8 cellular contexts compared by ENCODE assay signal in genomic region chr3:108552267-108553159, GRCh38. TPM values are rescaled to one million over a fixed set of nuclear protein-coding genes. Genes with fewer than 3 reads are reported as not detected.
DNase-seq lines count a peak whose midpoint lies in the region; ATAC-seq, FAIRE-seq and TF ChIP-seq lines count a peak whose summit lies in the region.

No MANE protein-coding gene starts in this region.

- POLR2A ChIA-PET in HepG2 (lab: Yijun Ruan, JAX): no interaction called here

- no peak overlapping the region for H3K9ac ChIP-seq in HepG2 (ENCODE audit: insufficient read depth, low read depth, low read length)

- TF ChIP-seq RAD21 in HepG2 (CRISPR knock-in tag; IDR thresholded peaks at IDR 0.05): no peak

- CTCF ChIA-PET in HepG2 (lab: Yijun Ruan, JAX; ENCODE audit: low intra/inter-chr PET ratio, low total read pairs): interaction anchor here (1.4 to 5.4 kb wide), 2 partner anchors 62 to 1317 kb away, joined by 4 to 47 read pairs; no protein-coding TSS in a partner anchor

- H3K4me3 ChIP-seq in HepG2 (replicated peaks in 1 of 3; ENCODE audit: insufficient read depth in 1 of 3, low read depth in 2 of 3, low read length in 3 of 3) (no peak overlapping the region), vagina (no peak overlapping the region)

- H2AFZ ChIP-seq in HepG2 (ENCODE audit: low read length): no peak overlapping the region

- TF ChIP-seq CTCF in HepG2 (CRISPR knock-in tag; IDR thresholded peaks at IDR 0.05) (peak; percentile 54), vagina (IDR thresholded peaks at IDR 0.05) (peak in 2 of 3 experiments; percentile 52 to 62)

- H3K36me3 ChIP-seq in HepG2 (replicated peaks in 1 of 2; ENCODE audit: control insufficient read depth in 1 of 2, insufficient read depth in 2 of 2, low read length in 2 of 2) (peaks cover 0 to 19% of the 10 kb centered on the region in 2 experiments; a peak in 3 of 5 replicates), vagina (no peaks in the 10 kb centered on the region)

- no TSS peak for BruUV-seq in HepG2 (replicated peaks; lab: Mats Ljungman, UMichigan)

- no peaks in the 10 kb centered on the region for H3K79me2 ChIP-seq in HepG2 (ENCODE audit: insufficient read depth, low read length)

- intact Hi-C loops in activated CD4-positive, alpha-beta T cell treated with anti-CD3 and anti-CD28 coated beads, Interleukin-2, amount 10 ng/mL, durations not matched to agents 24 days and 14 days (cut with micrococcal nuclease): loop anchor here (1.0 to 10.0 kb wide), 3 partner anchors 63 to 362 kb away; no protein-coding TSS in a partner anchor
- intact Hi-C loops in HepG2 (cut with micrococcal nuclease; ENCODE audit: unreplicated experiment) (loop anchor here (1.0 kb wide), 1 partner anchor 63 kb away; no protein-coding TSS in a partner anchor), vagina (cut with DNase I) (loop anchor here (5.0 kb wide), 1 partner anchor 60 kb away; no protein-coding TSS in a partner anchor)

- peaks cover 9% of the 10 kb centered on the region for H3K4me1 Mint-ChIP-seq in activated CD4-positive, alpha-beta T cell treated with anti-CD3 and anti-CD28 coated beads, Interleukin-2, amount 10 ng/mL, durations not matched to agents 24 days and 14 days

- H3K36me3 Mint-ChIP-seq in activated CD4-positive, alpha-beta T cell treated with anti-CD3 and anti-CD28 coated beads, Interleukin-2, amount 10 ng/mL, durations not matched to agents 24 days and 14 days (ENCODE audit: low read depth): peaks cover 38% of the 10 kb centered on the region

- H3K9me3 ChIP-seq in HepG2 (ENCODE audit: low read length): no peaks in the 10 kb centered on the region
- H3K9me3 ChIP-seq in vagina: no peaks in the 10 kb centered on the region

- no peak for FAIRE-seq in HepG2 (lab: Jason Lieb, UNC)

- DNase-seq in activated CD4-positive, alpha-beta T cell treated with anti-CD3 and anti-CD28 coated beads, Interleukin-2, amount 10 ng/mL, durations not matched to agents 24 days and 14 days: peak; percentile 68
- no peak for DNase-seq in activated CD4-positive, alpha-beta T cell treated with anti-CD3 and anti-CD28 coated beads for 1 hour
- peak; percentile 4 for DNase-seq in NCI-H748 treated with DMSO at 0.1 percent for 48 hours (lab: John Stamatoyannopoulos, UW)
- peak; percentile 61 for DNase-seq in cerebellar cortex (ENCODE audit: low spot score)
- peak; percentile 35 for DNase-seq in HepG2 (ENCODE audit: low spot score)
- DNase-seq in vagina (ENCODE audit: extremely low spot score in 2 of 2): no peak
- DNase-seq in activated naive CD4-positive, alpha-beta T cell treated with Interleukin-2 at 50 U/mL for 16 hours: no peak

- H3K27ac ChIP-seq in HepG2 (ENCODE audit: extremely low read length, insufficient read depth, low read length) (no peak overlapping the region), vagina (no peak overlapping the region)

- ATAC-seq in HG03432 (IDR thresholded peaks at IDR 0.05; ENCODE audit: unreplicated experiment) (peak; percentile 57), HepG2 (peak; percentile 44; the same call in 2 of the 3 replicates)

- H3K4me3 Mint-ChIP-seq in activated CD4-positive, alpha-beta T cell treated with anti-CD3 and anti-CD28 coated beads, Interleukin-2, amount 10 ng/mL, durations not matched to agents 24 days and 14 days: no peak overlapping the region

- H4K20me1 ChIP-seq in HepG2 (ENCODE audit: insufficient read depth, low read length): no peaks in the 10 kb centered on the region

- WGBS in HepG2 (ENCODE audit: low lambda C conversion rate): 90% methylated on average over 4 of the region's 4 CpGs

- H3K27ac Mint-ChIP-seq in activated CD4-positive, alpha-beta T cell treated with anti-CD3 and anti-CD28 coated beads, Interleukin-2, amount 10 ng/mL, durations not matched to agents 24 days and 14 days: no peak overlapping the region

- H3K27me3 Mint-ChIP-seq in activated CD4-positive, alpha-beta T cell treated with anti-CD3 and anti-CD28 coated beads, Interleukin-2, amount 10 ng/mL, durations not matched to agents 24 days and 14 days: no peaks in the 10 kb centered on the region

- no peaks in the 10 kb centered on the region for H3K9me3 Mint-ChIP-seq in activated CD4-positive, alpha-beta T cell treated with anti-CD3 and anti-CD28 coated beads, Interleukin-2, amount 10 ng/mL, durations not matched to agents 24 days and 14 days

- H3K4me1 ChIP-seq in HepG2 (ENCODE audit: insufficient read depth, low read length) (peaks cover 14% of the 10 kb centered on the region), vagina (no peaks in the 10 kb centered on the region)

- no peak for TF ChIP-seq POLR2A in HepG2 (IDR thresholded peaks at IDR 0.05; ENCODE audit: insufficient read depth in 1 of 2, low read depth in 2 of 2, low read length in 2 of 2)
- TF ChIP-seq POLR2A in vagina (IDR thresholded peaks at IDR 0.05): no peak

- in situ Hi-C loops in HepG2 (cut with HindIII; ENCODE audit: extremely low pct_ligation_motif_present, low pct_unique_long_range_greater_than_20kb): loop anchor here (5.0 kb wide), 1 partner anchor 60 kb away; no protein-coding TSS in a partner anchor

- H3K27me3 ChIP-seq in HepG2 (ENCODE audit: control insufficient read depth in 1 of 2, insufficient read depth in 2 of 2, low read length in 2 of 2) (no peaks in the 10 kb centered on the region), vagina (no peaks in the 10 kb centered on the region)

- TF ChIP-seq EP300 in HepG2 (IDR thresholded peaks at IDR 0.05; ENCODE audit: low read depth in 2 of 2, low read length in 2 of 2): no peak
- no peak for TF ChIP-seq EP300 in HepG2 (CRISPR knock-in tag; IDR thresholded peaks at IDR 0.05; ENCODE audit: borderline replicate concordance)

- no peak overlapping the region for H3K4me2 ChIP-seq in HepG2 (ENCODE audit: low read depth, low read length)

RNA-seq across cellular contexts. Expression of gene CIP2A, which starts 36.7 kb away (rescaled TPM):
- total RNA-seq in activated CD4-positive, alpha-beta T cell treated with anti-CD3 and anti-CD28 coated beads, Interleukin-2, amount 10 ng/mL, durations not matched to agents 24 days and 14 days: 48.3 and 58.3 TPM in 2 replicates
- 36.9 and 54.1 TPM in 2 replicates for total RNA-seq in HepG2 (2016; rRNA removed; fragmentation: Illumina TruSeq; extraction: Trizol)
- total RNA-seq in HepG2 (2016; cell fraction: cytosol; rRNA removed; fragmentation: Illumina TruSeq; extraction: Trizol; ENCODE audit: low read depth): 2.1 and 2.4 TPM in 2 replicates
- total RNA-seq in HepG2 (2016; cell fraction: insoluble cytoplasmic fraction; rRNA removed; fragmentation: Illumina TruSeq; extraction: Trizol): 36.1 and 54.9 TPM in 2 replicates
- total RNA-seq in HepG2 (2016; cell fraction: membrane; rRNA removed; fragmentation: Illumina TruSeq; extraction: Trizol): 8.7 and 10.3 TPM in 2 replicates
- total RNA-seq in HepG2 (2016; cell fraction: nucleus; rRNA removed; fragmentation: Illumina TruSeq; extraction: Trizol): 56.9 and 59.9 TPM in 2 replicates
- polyA plus RNA-seq in HepG2 (2011; rRNA removed): 4.7 and 7.8 TPM in 2 replicates
- polyA plus RNA-seq in HepG2 (2011; cell fraction: cytosol; rRNA removed): 2.7 and 2.9 TPM in 2 replicates
- 8.3 and 9.3 TPM in 2 replicates for polyA plus RNA-seq in HepG2 (2011; cell fraction: nucleus; rRNA removed)
- 3.1 and 6.8 TPM in 2 replicates for polyA plus RNA-seq in HepG2 (2012)
- 0.93 and 1.1 TPM in 2 replicates for polyA plus RNA-seq in HepG2 (2016; cell fraction: cytosol; fragmentation: Illumina TruSeq; extraction: Trizol; ENCODE audit: low read depth)
- 30.7 and 32.8 TPM in 2 replicates for polyA plus RNA-seq in HepG2 (2016; cell fraction: insoluble cytoplasmic fraction; fragmentation: Illumina TruSeq; extraction: Trizol; ENCODE audit: low read depth)
- polyA plus RNA-seq in HepG2 (2016; cell fraction: membrane; fragmentation: Illumina TruSeq; extraction: Trizol; ENCODE audit: low read depth): 2.6 and 6.4 TPM in 2 replicates
- 25.2 and 28.0 TPM in 2 replicates for polyA plus RNA-seq in HepG2 (2016; cell fraction: nucleus; fragmentation: Illumina TruSeq; extraction: Trizol; ENCODE audit: insufficient read depth, low read depth)
- 16.4 and 88.3 TPM in 2 replicates for polyA minus RNA-seq in HepG2 (2011; rRNA and poly(A)+ RNA removed; ENCODE audit: low replicate concordance)
- polyA minus RNA-seq in HepG2 (2011; cell fraction: cytosol; rRNA and poly(A)+ RNA removed): 4.6 and 8.5 TPM in 2 replicates
- 41.3 and 55.5 TPM in 2 replicates for polyA minus RNA-seq in HepG2 (2011; cell fraction: nucleus; rRNA and poly(A)+ RNA removed)
- 6.9 TPM for total RNA-seq in vagina

RNA-seq across cellular contexts. Expression of gene DZIP3, which starts 37.0 kb away (rescaled TPM):
- 4.1 and 4.7 TPM in 2 replicates for total RNA-seq in activated CD4-positive, alpha-beta T cell treated with anti-CD3 and anti-CD28 coated beads, Interleukin-2, amount 10 ng/mL, durations not matched to agents 24 days and 14 days
- total RNA-seq in HepG2 (2016; rRNA removed; fragmentation: Illumina TruSeq; extraction: Trizol) (17.1 and 17.3 TPM in 2 replicates), vagina (7.4 TPM)
- total RNA-seq in HepG2 (2016; cell fraction: cytosol; rRNA removed; fragmentation: Illumina TruSeq; extraction: Trizol; ENCODE audit: low read depth): 2.1 and 2.4 TPM in 2 replicates
- 16.8 and 19.0 TPM in 2 replicates for total RNA-seq in HepG2 (2016; cell fraction: insoluble cytoplasmic fraction; rRNA removed; fragmentation: Illumina TruSeq; extraction: Trizol)
- total RNA-seq in HepG2 (2016; cell fraction: membrane; rRNA removed; fragmentation: Illumina TruSeq; extraction: Trizol): 4.5 and 6.3 TPM in 2 replicates
- total RNA-seq in HepG2 (2016; cell fraction: nucleus; rRNA removed; fragmentation: Illumina TruSeq; extraction: Trizol): 36.5 and 37.8 TPM in 2 replicates
- polyA plus RNA-seq in HepG2 (2011; rRNA removed): 8.1 and 11.3 TPM in 2 replicates
- polyA plus RNA-seq in HepG2 (2011; cell fraction: cytosol; rRNA removed): 2.8 and 3.6 TPM in 2 replicates
- 17.2 and 19.2 TPM in 2 replicates for polyA plus RNA-seq in HepG2 (2011; cell fraction: nucleus; rRNA removed)
- polyA plus RNA-seq in HepG2 (2012): 5.5 and 9.1 TPM in 2 replicates
- polyA plus RNA-seq in HepG2 (2016; cell fraction: cytosol; fragmentation: Illumina TruSeq; extraction: Trizol; ENCODE audit: low read depth): 0.49 and 0.54 TPM in 2 replicates
- 8.8 and 10.0 TPM in 2 replicates for polyA plus RNA-seq in HepG2 (2016; cell fraction: insoluble cytoplasmic fraction; fragmentation: Illumina TruSeq; extraction: Trizol; ENCODE audit: low read depth)
- polyA plus RNA-seq in HepG2 (2016; cell fraction: membrane; fragmentation: Illumina TruSeq; extraction: Trizol; ENCODE audit: low read depth): 1.0 and 1.3 TPM in 2 replicates
- 35.2 and 36.3 TPM in 2 replicates for polyA plus RNA-seq in HepG2 (2016; cell fraction: nucleus; fragmentation: Illumina TruSeq; extraction: Trizol; ENCODE audit: insufficient read depth, low read depth)
- 0.91 and 4.5 TPM in 2 replicates for polyA minus RNA-seq in HepG2 (2011; rRNA and poly(A)+ RNA removed; ENCODE audit: low replicate concordance)
- 4.4 and 5.5 TPM in 2 replicates for polyA minus RNA-seq in HepG2 (2011; cell fraction: cytosol; rRNA and poly(A)+ RNA removed)
- 36.3 and 37.2 TPM in 2 replicates for polyA minus RNA-seq in HepG2 (2011; cell fraction: nucleus; rRNA and poly(A)+ RNA removed)

RNA-seq across cellular contexts. Expression of gene MYH15, which starts 42.1 kb away (rescaled TPM):
- 0.12 TPM in 1 of 2 replicates, not detected in the other for total RNA-seq in activated CD4-positive, alpha-beta T cell treated with anti-CD3 and anti-CD28 coated beads, Interleukin-2, amount 10 ng/mL, durations not matched to agents 24 days and 14 days
- total RNA-seq in HepG2 (2016; rRNA removed; fragmentation: Illumina TruSeq; extraction: Trizol) (0.09 TPM in 1 of 2 replicates, not detected in the other), vagina (not detected)
- total RNA-seq in HepG2 (2016; cell fraction: cytosol; rRNA removed; fragmentation: Illumina TruSeq; extraction: Trizol; ENCODE audit: low read depth): not detected in 2 replicates
- total RNA-seq in HepG2 (2016; cell fraction: insoluble cytoplasmic fraction; rRNA removed; fragmentation: Illumina TruSeq; extraction: Trizol): 0.03 TPM in 1 of 2 replicates, not detected in the other
- 0.03 TPM in 1 of 2 replicates, not detected in the other for total RNA-seq in HepG2 (2016; cell fraction: membrane; rRNA removed; fragmentation: Illumina TruSeq; extraction: Trizol)
- 0.06 and 0.09 TPM in 2 replicates for total RNA-seq in HepG2 (2016; cell fraction: nucleus; rRNA removed; fragmentation: Illumina TruSeq; extraction: Trizol)
- polyA plus RNA-seq in HepG2 (2011; rRNA removed): 0.01 and 0.03 TPM in 2 replicates
- 0.01 TPM in 1 of 2 replicates, not detected in the other for polyA plus RNA-seq in HepG2 (2011; cell fraction: cytosol; rRNA removed)
- 0.03 and 0.09 TPM in 2 replicates for polyA plus RNA-seq in HepG2 (2011; cell fraction: nucleus; rRNA removed)
- 0.03 and 0.04 TPM in 2 replicates for polyA plus RNA-seq in HepG2 (2012)
- polyA plus RNA-seq in HepG2 (2016; cell fraction: cytosol; fragmentation: Illumina TruSeq; extraction: Trizol; ENCODE audit: low read depth): not detected in 2 replicates
- not detected in 2 replicates for polyA plus RNA-seq in HepG2 (2016; cell fraction: insoluble cytoplasmic fraction; fragmentation: Illumina TruSeq; extraction: Trizol; ENCODE audit: low read depth)
- polyA plus RNA-seq in HepG2 (2016; cell fraction: membrane; fragmentation: Illumina TruSeq; extraction: Trizol; ENCODE audit: low read depth): not detected in 2 replicates
- polyA plus RNA-seq in HepG2 (2016; cell fraction: nucleus; fragmentation: Illumina TruSeq; extraction: Trizol; ENCODE audit: insufficient read depth, low read depth): 0.10 and 0.11 TPM in 2 replicates
- polyA minus RNA-seq in HepG2 (2011; rRNA and poly(A)+ RNA removed; ENCODE audit: low replicate concordance): 0.04 and 0.05 TPM in 2 replicates
- not detected in 2 replicates for polyA minus RNA-seq in HepG2 (2011; cell fraction: cytosol; rRNA and poly(A)+ RNA removed)
- 0.13 and 0.25 TPM in 2 replicates for polyA minus RNA-seq in HepG2 (2011; cell fraction: nucleus; rRNA and poly(A)+ RNA removed)

Comparison
In these comparisons a context has a peak if more than half of its experiments do, and no peak if none do; other contexts are left out.
1. DNase-seq: peak in activated CD4-positive, alpha-beta T cell treated with anti-CD3 and anti-CD28 coated beads, Interleukin-2, amount 10 ng/mL, durations not matched to agents 24 days and 14 days (single experiment), NCI-H748 treated with DMSO at 0.1 percent for 48 hours (single experiment), cerebellar cortex (single experiment) and HepG2 (single experiment); none in activated CD4-positive, alpha-beta T cell treated with anti-CD3 and anti-CD28 coated beads for 1 hour (single experiment), vagina (0 of 2) and activated naive CD4-positive, alpha-beta T cell treated with Interleukin-2 at 50 U/mL for 16 hours (single experiment).